Comparison of ENCODE assay signal across 8 cellular contexts in the genomic region with DNA sequence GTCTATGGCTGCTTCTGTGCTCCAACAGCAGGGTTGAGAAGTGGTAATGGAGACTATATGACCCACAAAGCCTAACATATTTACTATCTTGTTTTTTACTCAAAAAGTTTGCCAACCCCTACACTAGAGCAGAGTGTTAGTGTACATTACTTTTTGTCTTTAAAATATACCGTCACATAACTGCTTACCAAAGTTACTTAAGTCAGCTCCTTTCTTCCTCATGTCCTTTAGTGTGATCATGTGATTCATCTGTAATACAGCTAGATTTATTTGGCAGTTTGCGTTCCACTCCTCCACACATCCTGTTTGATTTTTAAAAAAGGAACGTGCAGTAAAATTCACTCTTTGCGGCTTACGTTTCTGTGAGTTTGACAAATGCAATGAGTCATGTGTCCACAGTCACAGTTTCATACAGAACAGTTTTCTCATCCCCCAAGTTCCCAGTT.
DNase-seq lines count a peak whose midpoint lies in the region; ATAC-seq and FAIRE-seq lines count a peak whose summit lies in the region.

No MANE protein-coding gene starts in this region.

- POLR2A ChIA-PET in activated CD4-positive, alpha-beta T cell treated with anti-CD3 and anti-CD28 coated beads for 36 hours (lab: Charles Lee) = no interaction called here

- peak; percentile 93 for FAIRE-seq in RCC 7860 (lab: Jason Lieb, UNC)

- H3K9ac ChIP-seq in rectal smooth muscle tissue (ENCODE audit: low read length) = no peak overlapping the region

- intact Hi-C loops in activated CD4-positive, alpha-beta T cell treated with anti-CD3 and anti-CD28 coated beads for 36 hours (cut with DNase I, micrococcal nuclease) = loop anchor here (1.0 to 5.0 kb wide), 4 partner anchors 39 to 367 kb away; a partner anchor contains a TSS

- peak; percentile 39 for DNase-seq in activated CD4-positive, alpha-beta T cell treated with anti-CD3 and anti-CD28 coated beads for 36 hours
- DNase-seq in activated CD4-positive, alpha-beta T cell treated with anti-CD3 and anti-CD28 coated beads, Interleukin-2, amount 50 U/mL, for 1 hour = no peak
- DNase-seq in RCC 7860 (ENCODE audit: low spot score) (peak; percentile 85), dermis blood vessel endothelial cell (peak; percentile 55), hippocampal formation (lab: John Stamatoyannopoulos, UW) (no peak)
- no peak for DNase-seq in activated CD8-positive, alpha-beta memory T cell treated with anti-CD3 and anti-CD28 coated beads for 24 hours

- H3K27ac ChIP-seq in rectal smooth muscle tissue (ENCODE audit: low read depth, low read length) = peak overlapping the region; percentile 12

- peak; percentile 95 for ATAC-seq in activated CD4-positive, alpha-beta T cell treated with anti-CD3 and anti-CD28 coated beads for 36 hours
- ATAC-seq in HG02884 (IDR thresholded peaks at IDR 0.05; ENCODE audit: unreplicated experiment) = peak; percentile 90

- no peaks in the 10 kb centered on the region for H3K36me3 ChIP-seq in rectal smooth muscle tissue (ENCODE audit: control insufficient read depth, insufficient read depth, low read length)

- H3K27me3 ChIP-seq in rectal smooth muscle tissue (ENCODE audit: control insufficient read depth, insufficient read depth, low read length) = no peaks in the 10 kb centered on the region

- no peaks in the 10 kb centered on the region for H3K36me3 Mint-ChIP-seq in activated CD4-positive, alpha-beta T cell treated with anti-CD3 and anti-CD28 coated beads for 36 hours (ENCODE audit: low read depth)

- peak overlapping the region; percentile 29 for H3K4me3 Mint-ChIP-seq in activated CD4-positive, alpha-beta T cell treated with anti-CD3 and anti-CD28 coated beads for 36 hours

- H3K9me3 Mint-ChIP-seq in activated CD4-positive, alpha-beta T cell treated with anti-CD3 and anti-CD28 coated beads for 36 hours (ENCODE audit: low read depth) = no peaks in the 10 kb centered on the region

- no peaks in the 10 kb centered on the region for H3K4me1 ChIP-seq in rectal smooth muscle tissue (ENCODE audit: control insufficient read depth, insufficient read depth, low read length)

- H3K4me1 Mint-ChIP-seq in activated CD4-positive, alpha-beta T cell treated with anti-CD3 and anti-CD28 coated beads for 36 hours = peaks cover 25% of the 10 kb centered on the region

- CTCF ChIA-PET in activated CD4-positive, alpha-beta T cell treated with anti-CD3 and anti-CD28 coated beads for 36 hours (lab: Charles Lee) = interaction anchor here (0.6 to 1.6 kb wide), 4 partner anchors 35 to 399 kb away, joined by 3 to 5 read pairs (median 4); no protein-coding TSS in a partner anchor

- no peaks in the 10 kb centered on the region for H3K27me3 Mint-ChIP-seq in activated CD4-positive, alpha-beta T cell treated with anti-CD3 and anti-CD28 coated beads for 36 hours

- H3K27ac Mint-ChIP-seq in activated CD4-positive, alpha-beta T cell treated with anti-CD3 and anti-CD28 coated beads for 36 hours = peak overlapping the region; percentile 83

- no peak overlapping the region for H3K4me3 ChIP-seq in rectal smooth muscle tissue (ENCODE audit: low read length)

Comparison
In these comparisons a context has a peak if more than half of its experiments do, and no peak if none do; other contexts are left out.
1. DNase-seq: peak in activated CD4-positive, alpha-beta T cell treated with anti-CD3 and anti-CD28 coated beads for 36 hours (single experiment), RCC 7860 (single experiment) and dermis blood vessel endothelial cell (single experiment); none in activated CD4-positive, alpha-beta T cell treated with anti-CD3 and anti-CD28 coated beads, Interleukin-2, amount 50 U/mL, for 1 hour (single experiment), hippocampal formation (0 of 2) and activated CD8-positive, alpha-beta memory T cell treated with anti-CD3 and anti-CD28 coated beads for 24 hours (single experiment).